Comparison of ENCODE assay signal across 26 cellular contexts in the genomic region with DNA sequence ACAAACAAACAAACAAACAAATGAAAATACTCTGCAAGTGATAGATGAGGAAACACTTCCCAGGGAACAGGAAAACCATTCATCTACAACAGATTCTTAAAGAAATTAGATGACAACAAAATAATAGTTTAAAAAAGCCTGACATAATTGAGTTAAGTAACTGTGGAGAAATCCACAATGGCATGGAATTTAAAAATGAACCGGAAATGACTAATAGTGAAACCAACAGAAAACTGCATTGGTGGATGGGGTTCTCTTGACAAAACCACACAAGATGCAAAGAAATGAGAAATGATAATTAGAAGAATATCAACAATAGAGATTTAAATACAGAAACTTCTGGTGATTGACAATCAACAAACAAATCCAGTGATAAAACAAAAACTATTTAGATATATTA.
A peak's percentile ranks its signal among the peaks of the same experiment; 100 is the strongest.
DNase-seq lines count a peak whose midpoint lies in the region; ATAC-seq and TF ChIP-seq lines count a peak whose summit lies in the region.
"Had no signal": no experiment of that assay in that cellular context is flagged by ENCODE, and none has a peak within 500 bp of the region (broad histone marks: within the 10 kb centered on the region; RNA-seq: fewer than 3 reads in every experiment).

No MANE protein-coding gene starts in this region.

- H3K4me1 ChIP-seq in BLaER1: peaks cover 20% of the 10 kb centered on the region
- H3K4me1 ChIP-seq in SJSA1 (replicated peaks): peaks cover 3% of the 10 kb centered on the region; the same call in 1 of the 2 replicates
- peaks cover 0 to 3% (median 0%) of the 10 kb centered on the region in 4 donors for H3K4me1 ChIP-seq in tibial nerve

- no peaks in the 10 kb centered on the region for H3K36me3 Mint-ChIP-seq in T-helper 17 cell (ENCODE audit: low read depth)
- H3K36me3 Mint-ChIP-seq: CD14-positive monocyte, memory B cell had no signal

- peaks cover 8% of the 10 kb centered on the region; the same call in 1 of the 2 replicates for H3K9me3 ChIP-seq in BLaER1
- H3K9me3 ChIP-seq in SJSA1 (replicated peaks): no peaks in the 10 kb centered on the region
- no peaks in the 10 kb centered on the region for H3K9me3 ChIP-seq in T-helper 17 cell (ENCODE audit: control insufficient read depth, low read length, poor library complexity, severe bottlenecking)
- peaks cover 0 to 3% (median 0%) of the 10 kb centered on the region in 4 donors for H3K9me3 ChIP-seq in tibial nerve
- H3K9me3 ChIP-seq: ovary had no signal

- ATAC-seq in T-helper 17 cell: no peak

- no peak overlapping the region for H3K4me3 ChIP-seq in BLaER1
- no peak overlapping the region for H3K4me3 ChIP-seq in SJSA1
- H3K4me3 ChIP-seq in fibroblast of pulmonary artery (replicated peaks; ENCODE audit: low read depth, low read length): no peak overlapping the region
- no peak overlapping the region for H3K4me3 ChIP-seq in tibial nerve
- H3K4me3 ChIP-seq: ovary, smooth muscle cell had no signal

- 65 to 77% methylated on average over 1 of the region's 1 CpG for whole genome bisulfite sequencing in tibial nerve, 2 donors

- H3K36me3 ChIP-seq in BLaER1: no peaks in the 10 kb centered on the region
- no peaks in the 10 kb centered on the region for H3K36me3 ChIP-seq in SJSA1
- no peaks in the 10 kb centered on the region for H3K36me3 ChIP-seq in tibial nerve
- H3K36me3 ChIP-seq: ovary had no signal

- peak overlapping the region; percentile 43 for H3K4me2 ChIP-seq in BLaER1
- H3K4me2 ChIP-seq: smooth muscle cell had no signal

- no peak for TF ChIP-seq EP300 in tibial nerve (IDR thresholded peaks at IDR 0.05)

- no peak overlapping the region for H3K27ac Mint-ChIP-seq in T-helper 17 cell
- H3K27ac Mint-ChIP-seq: memory B cell had no signal

- peak; percentile 50 for DNase-seq in M059J (ENCODE audit: low read depth)
- peak in 1 of 2 experiments; percentile 3 for DNase-seq in SJSA1 (ENCODE audit: low read depth in 1 of 2, low spot score in 2 of 2)
- peak; percentile 8 for DNase-seq in fibroblast of pulmonary artery (ENCODE audit: low read depth)
- DNase-seq in HK-2 (ENCODE audit: unreplicated experiment): no peak
- no peak for DNase-seq in T-helper 17 cell
- DNase-seq in NOMO-1 (lab: John Stamatoyannopoulos, UW; ENCODE audit: unreplicated experiment in 2 of 2): no peak
- no peak for DNase-seq in tibial nerve (ENCODE audit: low spot score in 2 of 2)
- DNase-seq: activated CD4-positive, alpha-beta T cell treated with anti-CD3 and anti-CD28 coated beads for 48 hours; activated gamma-delta T cell; activated T-cell treated with anti-CD3 and anti-CD28 coated beads, Interleukin-2, amount 50 U/mL, for 1 hour; Calu3; head of caudate nucleus; Kasumi-1; NCI-H2081 treated with DMSO at 0.1 percent for 48 hours; NCI-H446; NCI-H774; ovary; retina; stimulated activated CD4-positive, alpha-beta T cell treated with anti-CD3 and anti-CD28 coated beads, Interleukin-1b, Interleukin-23, amount 100 ng/mL, for 48 hours; trophoblast cell had no signal

- no peak overlapping the region for H3K27ac ChIP-seq in BLaER1
- 0 out of 2 replicates have a peak overlapping the region, but pooled peaks have one; percentile 38 for H3K27ac ChIP-seq in SJSA1
- H3K27ac ChIP-seq in tibial nerve: no peak overlapping the region
- H3K27ac ChIP-seq: ovary, VCaP had no signal

- H3K27me3 ChIP-seq in BLaER1: no peaks in the 10 kb centered on the region
- no peaks in the 10 kb centered on the region for H3K27me3 ChIP-seq in SJSA1 (replicated peaks)
- H3K27me3 ChIP-seq in tibial nerve: no peaks in the 10 kb centered on the region
- H3K27me3 ChIP-seq: ovary had no signal

- H3K4me1 Mint-ChIP-seq in T-helper 17 cell: no peaks in the 10 kb centered on the region
- H3K4me1 Mint-ChIP-seq: CD14-positive monocyte, memory B cell had no signal

- no peak overlapping the region for H3K4me3 Mint-ChIP-seq in T-helper 17 cell
- H3K4me3 Mint-ChIP-seq: brain, CD14-positive monocyte, memory B cell had no signal

- H3K9ac ChIP-seq in BLaER1: no peak overlapping the region

- no peak for TF ChIP-seq POLR2A in tibial nerve (IDR thresholded peaks at IDR 0.05)

- H3K27me3 Mint-ChIP-seq in T-helper 17 cell: peaks cover 10% of the 10 kb centered on the region
- H3K27me3 Mint-ChIP-seq: memory B cell had no signal

- no peaks in the 10 kb centered on the region for H4K20me1 ChIP-seq in BLaER1

- TF ChIP-seq CTCF in fibroblast of pulmonary artery (IDR thresholded peaks at IDR 0.05; ENCODE audit: low read length, missing control alignments) (no peak), tibial nerve (IDR thresholded peaks at IDR 0.05) (no peak)

Comparison
In these comparisons a context has a peak if more than half of its experiments do, and no peak if none do; other contexts are left out.
1. DNase-seq: peak in M059J (single experiment) and fibroblast of pulmonary artery (single experiment); none in HK-2 (single experiment), T-helper 17 cell (0 of 3), NOMO-1 (0 of 2) and tibial nerve (0 of 2).